In genomic region chr19:12660980-12661379, GRCh38 we compare ENCODE assay signal across 13 cellular contexts.
A peak's percentile ranks its signal among the peaks of the same experiment; 100 is the strongest.
DNase-seq lines count a peak whose midpoint lies in the region; ATAC-seq and TF ChIP-seq lines count a peak whose summit lies in the region.
"Had no signal": no experiment of that assay in that cellular context is flagged by ENCODE, and none has a peak within 500 bp of the region (broad histone marks: within the 10 kb centered on the region; RNA-seq: fewer than 3 reads in every experiment).

No MANE protein-coding gene starts in this region.

- ATAC-seq in HG02763 (IDR thresholded peaks at IDR 0.05; ENCODE audit: unreplicated experiment): no peak

- peak overlapping the region; percentile 6 for H3K27ac ChIP-seq in caudate nucleus (ENCODE audit: low read depth, low read length)
- H3K27ac ChIP-seq: C4-2B, HL-60 had no signal

- peak; percentile 36 for DNase-seq in Ammon's horn (ENCODE audit: low spot score)
- DNase-seq in caudate nucleus (lab: John Stamatoyannopoulos, UW): peak in 11 of 61 donors; percentile 2 to 31 (median 11)
- peak; percentile 22 for DNase-seq in inferior parietal cortex (ENCODE audit: extremely low spot score)
- DNase-seq in pons (ENCODE audit: low spot score): peak; percentile 79
- DNase-seq in NCI-H187 (lab: John Stamatoyannopoulos, UW): no peak
- no peak for DNase-seq in effector CD8-positive, alpha-beta T cell (lab: John Stamatoyannopoulos, UW)
- no peak for DNase-seq in GM10266 (ENCODE audit: extremely low spot score)
- DNase-seq: BE2C; CD4-positive, alpha-beta memory T cell; DMS79 had no signal

- TF ChIP-seq CTCF in GM10266 (IDR thresholded peaks at IDR 0.05; ENCODE audit: control insufficient read depth, insufficient read depth, low read depth, missing control alignments): no peak

Comparison
In these comparisons a context has a peak if more than half of its experiments do, and no peak if none do; other contexts are left out.
1. DNase-seq: peak in Ammon's horn (single experiment), inferior parietal cortex (single experiment) and pons (single experiment); none in NCI-H187 (0 of 2), effector CD8-positive, alpha-beta T cell (single experiment) and GM10266 (single experiment).